31 cellular contexts compared by ENCODE assay signal in genomic region chr6:4987427-4987826, GRCh38.
"Had no signal": no experiment of that assay in that cellular context is flagged by ENCODE, and none has a peak within 500 bp of the region (broad histone marks: within the 10 kb centered on the region; RNA-seq: fewer than 3 reads in every experiment).

No MANE protein-coding gene starts in this region.

- H3K4me3 ChIP-seq: adrenal gland, body of pancreas, esophagus squamous epithelium, gastroesophageal sphincter had no signal

- DNase-seq: activated B cell treated with CpG ODN at 0.5 μM for 24 hours; activated CD4-positive, alpha-beta T cell treated with anti-CD3 and anti-CD28 coated beads for 48 hours; activated CD4-positive, alpha-beta T cell treated with anti-CD3 and anti-CD28 coated beads, Interleukin-2, amount 50 U/mL, for 1 hour; activated CD4-positive, alpha-beta T cell treated with anti-CD3 and anti-CD28 coated beads, Interleukin-2, amount 50 U/mL, for 48 hours; activated CD8-positive, alpha-beta memory T cell treated with anti-CD3 and anti-CD28 coated beads for 24 hours; activated CD8-positive, alpha-beta T cell treated with anti-CD3 and anti-CD28 coated beads for 36 hours; activated gamma-delta T cell; activated naive CD4-positive, alpha-beta T cell; activated naive CD8-positive, alpha-beta T cell treated with anti-CD3 and anti-CD28 coated beads for 36 hours; activated naive CD8-positive, alpha-beta T cell treated with anti-CD3 and anti-CD28 coated beads, Interleukin-2, amount 50 U/mL, for 24 hours; activated T-cell treated with anti-CD3 and anti-CD28 coated beads, Interleukin-2, amount 50 U/mL, for 4 hours; adrenal gland; amygdala; aorta; body of pancreas; caudate nucleus; cortex of kidney; effector CD4-positive, alpha-beta T cell; effector memory CD8-positive, alpha-beta T cell; erythroblast; esophagus squamous epithelium; foreskin melanocyte; T-helper 1 cell; T-helper 17 cell; T1000; WERI-Rb-1 had no signal

- H3K27me3 ChIP-seq: adrenal gland, body of pancreas, esophagus squamous epithelium, gastroesophageal sphincter had no signal

- ATAC-seq: activated CD4-positive, CD25-positive, alpha-beta regulatory T cell treated with anti-CD3 and anti-CD28 coated beads, Interleukin-2, amount 50 U/mL, for 24 hours; activated CD8-positive, alpha-beta T cell treated with anti-CD3 and anti-CD28 coated beads for 36 hours; activated naive CD8-positive, alpha-beta T cell treated with anti-CD3 and anti-CD28 coated beads, Interleukin-2, amount 50 U/mL, for 24 hours; activated T-cell treated with anti-CD3 and anti-CD28 coated beads, Interleukin-2, amount 50 U/mL, for 4 hours; body of pancreas; effector memory CD8-positive, alpha-beta T cell; gastroesophageal sphincter; T-helper 17 cell had no signal

- H3K27me3 Mint-ChIP-seq: activated B cell treated with CpG ODN at 0.5 μM for 24 hours; activated naive CD4-positive, alpha-beta T cell treated with anti-CD3 and anti-CD28 coated beads, Interleukin-2, amount 50 U/mL, for 24 hours; activated naive CD8-positive, alpha-beta T cell treated with anti-CD3 and anti-CD28 coated beads for 36 hours; activated naive CD8-positive, alpha-beta T cell treated with anti-CD3 and anti-CD28 coated beads, Interleukin-2, amount 50 U/mL, for 24 hours had no signal

- H3K4me1 ChIP-seq: adrenal gland, body of pancreas, gastroesophageal sphincter had no signal

- H3K4me3 Mint-ChIP-seq: activated B cell treated with CpG ODN at 0.5 μM for 24 hours; activated CD8-positive, alpha-beta T cell treated with anti-CD3 and anti-CD28 coated beads for 36 hours; activated naive CD4-positive, alpha-beta T cell treated with anti-CD3 and anti-CD28 coated beads, Interleukin-2, amount 50 U/mL, for 24 hours; activated naive CD8-positive, alpha-beta T cell treated with anti-CD3 and anti-CD28 coated beads for 36 hours; activated naive CD8-positive, alpha-beta T cell treated with anti-CD3 and anti-CD28 coated beads, Interleukin-2, amount 50 U/mL, for 24 hours; activated T-cell treated with anti-CD3 and anti-CD28 coated beads, Interleukin-2, amount 50 U/mL, for 4 hours; effector memory CD8-positive, alpha-beta T cell; T-helper 17 cell; T-helper 2 cell treated with Interferon-gamma antibody and Interleukin-4, amounts not matched to agents 5 μg/mL and 100 μg/mL, for 36 hours had no signal

- H3K27ac ChIP-seq: adrenal gland, body of pancreas, esophagus squamous epithelium, gastroesophageal sphincter, WERI-Rb-1 had no signal

- H3K27ac Mint-ChIP-seq: activated B cell treated with CpG ODN at 0.5 μM for 24 hours; activated CD8-positive, alpha-beta T cell treated with anti-CD3 and anti-CD28 coated beads for 36 hours; activated naive CD4-positive, alpha-beta T cell treated with anti-CD3 and anti-CD28 coated beads, Interleukin-2, amount 50 U/mL, for 24 hours; activated naive CD8-positive, alpha-beta T cell treated with anti-CD3 and anti-CD28 coated beads for 36 hours; activated naive CD8-positive, alpha-beta T cell treated with anti-CD3 and anti-CD28 coated beads, Interleukin-2, amount 50 U/mL, for 24 hours; activated T-helper 2 cell treated with anti-CD3 and anti-CD28 coated beads, Interferon-gamma antibody, Interleukin-2, Interleukin-4, amounts not matched to agents 10 μg/mL and 5 μg/mL and 100 μg/mL, durations not matched to agents 14 hours and 24 hours and 36 hours; effector memory CD8-positive, alpha-beta T cell; T-helper 17 cell; T-helper 2 cell treated with Interferon-gamma antibody and Interleukin-4, amounts not matched to agents 5 μg/mL and 100 μg/mL, for 36 hours had no signal

- H3K9me3 Mint-ChIP-seq: activated naive CD4-positive, alpha-beta T cell treated with anti-CD3 and anti-CD28 coated beads, Interleukin-2, amount 50 U/mL, for 24 hours; activated naive CD8-positive, alpha-beta T cell treated with anti-CD3 and anti-CD28 coated beads for 36 hours; activated T-helper 2 cell treated with anti-CD3 and anti-CD28 coated beads, Interferon-gamma antibody, Interleukin-2, Interleukin-4, amounts not matched to agents 10 μg/mL and 5 μg/mL and 100 μg/mL, durations not matched to agents 14 hours and 24 hours and 36 hours; T-helper 2 cell treated with Interferon-gamma antibody and Interleukin-4, amounts not matched to agents 5 μg/mL and 100 μg/mL, for 36 hours had no signal

- H3K9me3 ChIP-seq: adrenal gland, esophagus squamous epithelium, gastroesophageal sphincter had no signal

- H3K36me3 ChIP-seq: adrenal gland, gastroesophageal sphincter, WERI-Rb-1 had no signal

- H3K4me1 Mint-ChIP-seq: activated B cell treated with CpG ODN at 0.5 μM for 24 hours; activated naive CD4-positive, alpha-beta T cell treated with anti-CD3 and anti-CD28 coated beads, Interleukin-2, amount 50 U/mL, for 24 hours; activated naive CD8-positive, alpha-beta T cell treated with anti-CD3 and anti-CD28 coated beads for 36 hours; activated naive CD8-positive, alpha-beta T cell treated with anti-CD3 and anti-CD28 coated beads, Interleukin-2, amount 50 U/mL, for 24 hours; T-helper 17 cell had no signal
